Comparison of ENCODE assay signal across 8 cellular contexts in the genomic region with DNA sequence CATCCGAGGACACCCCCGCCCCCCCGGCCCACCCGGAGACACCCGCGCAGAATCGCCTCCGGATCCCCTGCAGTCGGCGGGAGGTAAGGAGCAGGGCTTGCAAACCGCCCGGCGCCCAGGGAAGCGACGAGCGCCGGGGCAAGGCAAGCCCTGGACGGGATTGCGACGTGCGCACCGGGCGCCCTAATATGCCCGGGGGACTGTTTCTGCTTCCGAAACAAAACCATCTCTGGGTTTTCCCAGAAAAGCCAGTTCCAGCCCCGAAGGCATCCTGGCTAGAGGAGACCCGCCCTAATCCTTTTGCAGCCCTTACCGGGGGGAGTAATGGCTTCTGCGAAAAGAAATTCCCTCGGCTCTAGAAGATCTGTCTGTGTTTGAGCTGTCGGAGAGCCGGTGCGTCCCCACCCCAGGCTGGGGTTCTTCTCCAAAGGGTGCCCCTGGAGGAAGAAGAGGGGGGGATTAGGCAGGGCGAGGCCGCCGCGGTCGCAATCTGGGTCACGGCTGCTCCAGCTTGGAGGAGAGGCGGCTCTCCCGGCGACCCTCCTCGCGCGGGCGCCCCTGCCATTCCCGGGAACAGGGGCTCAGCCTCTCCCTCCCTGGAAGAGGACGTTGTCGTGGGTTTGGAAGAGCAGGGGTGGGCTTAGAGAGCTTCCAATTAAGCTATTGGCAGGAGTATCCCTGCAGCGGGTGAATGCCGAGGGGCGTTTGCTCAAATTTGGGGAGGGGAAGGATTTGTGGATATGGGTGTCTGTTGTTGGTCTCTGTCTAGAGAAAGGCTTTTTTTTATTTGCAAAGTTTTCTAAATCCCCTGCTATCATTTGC. TPM values are rescaled to one million over a fixed set of nuclear protein-coding genes. Genes with fewer than 3 reads are reported as not detected.
DNase-seq lines count a peak whose midpoint lies in the region; ATAC-seq and TF ChIP-seq lines count a peak whose summit lies in the region.

No MANE protein-coding gene starts in this region.

- peak overlapping the region; percentile 72 for H3K4me3 ChIP-seq in HUES48 (ENCODE audit: low read depth, low read length)
- peak overlapping the region; percentile 51 for H3K4me3 ChIP-seq in colonic mucosa
- peak overlapping the region; percentile 85 for H3K4me3 ChIP-seq in mesendoderm (ENCODE audit: low read length)
- peak overlapping the region in 3 of 4 donors; percentile 28 to 50 (median 43) for H3K4me3 ChIP-seq in upper lobe of left lung

- H3K23ac ChIP-seq in mesendoderm (ENCODE audit: low read length), result no peak overlapping the region

- H3K27ac ChIP-seq in HUES48 (ENCODE audit: low read depth, low read length) (peak overlapping the region; percentile 91), colonic mucosa (no peak overlapping the region), mesendoderm (ENCODE audit: low read depth, low read length) (peak overlapping the region; percentile 27), upper lobe of left lung (no peak overlapping the region)

- H2BK120ac ChIP-seq in mesendoderm (ENCODE audit: low read depth, low read length), result peak overlapping the region; percentile 29

- H3K9ac ChIP-seq in HUES48 (ENCODE audit: low read depth, low read length), result peak overlapping the region; percentile 75
- H3K9ac ChIP-seq in colonic mucosa (ENCODE audit: low read depth in 2 of 2, low read length in 2 of 2), result peak overlapping the region in 1 of 2 donors; percentile 49
- peak overlapping the region; percentile 90 for H3K9ac ChIP-seq in mesendoderm (ENCODE audit: low read length)

- H3K56ac ChIP-seq in mesendoderm (ENCODE audit: low read length), result peak overlapping the region; percentile 95

- no peak overlapping the region for H2AK5ac ChIP-seq in mesendoderm (ENCODE audit: low read length)

- intact Hi-C loops in colonic mucosa (cut with DNase I), result loop anchor here (2.0 kb wide), 1 partner anchor 278 kb away; no protein-coding TSS in a partner anchor

- peaks cover 53% of the 10 kb centered on the region for H3K79me2 ChIP-seq in mesendoderm (ENCODE audit: control insufficient read depth, insufficient read depth, low read length)

- H3K36me3 ChIP-seq in HUES48 (ENCODE audit: control insufficient read depth, insufficient read depth, low read length) (peaks cover 23% of the 10 kb centered on the region), colonic mucosa (no peaks in the 10 kb centered on the region), mesendoderm (ENCODE audit: control insufficient read depth, insufficient read depth, low read length) (peaks cover 3% of the 10 kb centered on the region), upper lobe of left lung (no peaks in the 10 kb centered on the region)

- in situ Hi-C loops in ACHN (cut with HindIII; ENCODE audit: low pct_ligation_motif_present, low pct_unique_long_range_greater_than_20kb, low sequenced_read_pairs), result no loop called here

- H4K8ac ChIP-seq in mesendoderm (ENCODE audit: low read depth, low read length), result no peak overlapping the region

- TF ChIP-seq EP300 in upper lobe of left lung (IDR thresholded peaks at IDR 0.05), result no peak

- TF ChIP-seq CTCF in colonic mucosa (IDR thresholded peaks at IDR 0.05) (no peak), upper lobe of left lung (IDR thresholded peaks at IDR 0.05) (no peak)

- no CpG with 5 or more reads among the region's 52 CpGs for WGBS in mesendoderm (ENCODE audit: extremely low coverage, insufficient coverage, low lambda C conversion rate)
- 0% methylated on average over 8 to 41 of the region's 52 CpGs for WGBS in upper lobe of left lung, 2 donors

- H3K9me3 ChIP-seq in HUES48 (ENCODE audit: control insufficient read depth, insufficient read depth, low read length) (no peaks in the 10 kb centered on the region), colonic mucosa (no peaks in the 10 kb centered on the region), upper lobe of left lung (no peaks in the 10 kb centered on the region)

- H4K5ac ChIP-seq in mesendoderm (ENCODE audit: low read length), result no peak overlapping the region

- H3K79me1 ChIP-seq in mesendoderm (ENCODE audit: low read length), result peaks cover 8% of the 10 kb centered on the region

- DNase-seq in ACHN (peak; percentile 8), colonic mucosa (peak; percentile 26), mesendoderm (peak; percentile 83), upper lobe of left lung (peak; percentile 6 to 77), NCI-H774 (lab: John Stamatoyannopoulos, UW) (no peak), NAMALWA (ENCODE audit: low spot score) (no peak)

- H2BK15ac ChIP-seq in mesendoderm (replicated peaks; ENCODE audit: low read depth), result no peak overlapping the region

- peak overlapping the region; percentile 93 for H3K4ac ChIP-seq in mesendoderm (ENCODE audit: low read depth, low read length)

- peak; percentile 25 to 27 for ATAC-seq in upper lobe of left lung (ENCODE audit: low FRiP score in 2 of 2)
- ATAC-seq in GM18498 (IDR thresholded peaks at IDR 0.05; ENCODE audit: unreplicated experiment), result no peak

- H3K27me3 ChIP-seq in HUES48 (ENCODE audit: control insufficient read depth, insufficient read depth, low read length), result no peaks in the 10 kb centered on the region
- H3K27me3 ChIP-seq in colonic mucosa, result peaks cover 17% of the 10 kb centered on the region
- H3K27me3 ChIP-seq in mesendoderm (ENCODE audit: insufficient read depth, low read length, poor library complexity), result no peaks in the 10 kb centered on the region
- peaks cover 0 to 29% (median 14%) of the 10 kb centered on the region in 4 donors for H3K27me3 ChIP-seq in upper lobe of left lung

- peak overlapping the region; percentile 98 for H3K18ac ChIP-seq in mesendoderm (ENCODE audit: low read length)

- peak overlapping the region; percentile 42 for H2BK5ac ChIP-seq in mesendoderm (ENCODE audit: low read length)

- H3K4me1 ChIP-seq in HUES48 (ENCODE audit: control insufficient read depth, insufficient read depth, low read length) (peaks cover 42% of the 10 kb centered on the region), colonic mucosa (peaks cover 6% of the 10 kb centered on the region), mesendoderm (ENCODE audit: control insufficient read depth, low read depth, low read length) (peaks cover 2% of the 10 kb centered on the region), upper lobe of left lung (peaks cover 48 to 51% (median 50%) of the 10 kb centered on the region in 4 donors)

- H3K4me2 ChIP-seq in mesendoderm (ENCODE audit: low read length), result peak overlapping the region; percentile 61

- TF ChIP-seq POLR2A in upper lobe of left lung (IDR thresholded peaks at IDR 0.05), result no peak

RNA-seq across cellular contexts. Expression of a gene that starts 0.5 kb away (rescaled TPM):
- total RNA-seq in colonic mucosa, result 1 to 10 TPM; 1.5 to 1.7 TPM
- 26.6 TPM for polyA plus RNA-seq in mesendoderm (2013, experiment 1 of 2)
- 29.1 TPM for polyA plus RNA-seq in mesendoderm (2013, experiment 2 of 2)
- total RNA-seq in upper lobe of left lung, result under 1 TPM in 3 of 6 donors, not detected in 3; 0.20 to 0.67 (median 0.52) TPM

Comparison
In these comparisons a context has a peak if more than half of its experiments do, and no peak if none do; other contexts are left out.
1. DNase-seq: peak in ACHN (single experiment), colonic mucosa (single experiment), mesendoderm (single experiment) and upper lobe of left lung (2 of 2); none in NCI-H774 (single experiment) and NAMALWA (single experiment).
2. H3K27ac ChIP-seq: peak in HUES48 (single experiment) and mesendoderm (single experiment); none in colonic mucosa (single experiment) and upper lobe of left lung (0 of 4).
3. Peak in every context shown above with its lines, with median percentiles within 50 percentile points of each other: H3K4me3 ChIP-seq.